ENCODE assay signal across 8 cellular contexts in the genomic region with DNA sequence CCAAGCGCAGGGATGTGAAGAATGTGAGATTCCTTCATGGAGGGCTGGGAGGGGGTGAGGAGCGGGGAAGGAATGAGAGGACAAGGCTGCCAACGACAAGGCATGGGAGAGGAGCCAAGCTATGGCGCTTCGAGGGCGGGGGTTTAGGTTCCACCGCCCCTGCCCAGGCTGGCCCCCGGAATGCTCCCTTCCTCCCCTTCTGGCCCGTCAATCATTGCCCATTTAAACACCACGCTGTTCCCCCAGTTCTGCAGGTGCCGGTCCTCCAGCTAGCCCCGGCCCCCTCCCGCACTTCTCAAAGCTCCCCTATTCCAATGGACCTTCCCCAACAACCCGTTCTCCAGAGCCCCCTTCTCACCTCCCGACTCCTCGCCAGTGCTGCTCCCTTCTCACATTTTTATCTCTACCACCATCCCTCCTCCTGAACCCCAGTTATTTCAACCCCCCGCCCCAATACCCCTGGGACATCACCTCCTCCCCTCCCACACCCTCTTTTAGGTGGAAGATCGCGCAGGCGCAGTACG. TPM values are rescaled to one million over a fixed set of nuclear protein-coding genes. Genes with fewer than 3 reads are reported as not detected.
DNase-seq lines count a peak whose midpoint lies in the region; ATAC-seq and TF ChIP-seq lines count a peak whose summit lies in the region.

No MANE protein-coding gene starts in this region.

- peaks cover 39 to 52% (median 42%) of the 10 kb centered on the region in 4 donors for H3K4me1 ChIP-seq in upper lobe of left lung

- H3K4me1 Mint-ChIP-seq in endothelial cell (ENCODE audit: unreplicated experiment), result peaks cover 39% of the 10 kb centered on the region

- peaks cover 8% of the 10 kb centered on the region for H3K36me3 Mint-ChIP-seq in endothelial cell (ENCODE audit: low read depth, unreplicated experiment)

- TF ChIP-seq POLR2A in upper lobe of left lung (IDR thresholded peaks at IDR 0.05), result no peak

- 1 to 2% methylated on average over 21 of the region's 21 CpGs for WGBS in upper lobe of left lung, 2 donors

- H3K4me3 Mint-ChIP-seq in endothelial cell (ENCODE audit: unreplicated experiment), result peak overlapping the region; percentile 99

- peak; percentile 32 for ATAC-seq in HG03045 (IDR thresholded peaks at IDR 0.05; ENCODE audit: unreplicated experiment)
- ATAC-seq in upper lobe of left lung (ENCODE audit: low FRiP score in 2 of 2), result peak; percentile 57 to 59

- no peaks in the 10 kb centered on the region for H3K27me3 ChIP-seq in upper lobe of left lung

- H3K36me3 ChIP-seq in upper lobe of left lung, result peaks cover 0 to 12% (median 3%) of the 10 kb centered on the region in 4 donors

- no peak for TF ChIP-seq EP300 in upper lobe of left lung (IDR thresholded peaks at IDR 0.05)

- DNase-seq in AG04449 (ENCODE audit: low read depth, low spot score), result peak; percentile 57
- DNase-seq in GM12865 (ENCODE audit: low read depth), result no peak
- peak; percentile 36 for DNase-seq in SK-N-DZ (ENCODE audit: low spot score)
- DNase-seq in endothelial cell (ENCODE audit: low spot score), result peak; percentile 33
- DNase-seq in midbrain (lab: John Stamatoyannopoulos, UW), result peak; percentile 28
- peak; percentile 40 to 78 for DNase-seq in upper lobe of left lung
- DNase-seq in GM10266 (ENCODE audit: extremely low spot score), result no peak

- CTCF ChIA-PET in AG04449 (lab: Yijun Ruan, JAX), result interaction anchor here (1.1 to 4.4 kb wide), 23 partner anchors 9 to 483 kb away, joined by 3 to 145 read pairs (median 13); a partner anchor contains a TSS

- peak overlapping the region; percentile 85 for H3K4me3 ChIP-seq in AG04449 (ENCODE audit: low read depth, low read length)
- peak overlapping the region; percentile 77 for H3K4me3 ChIP-seq in GM12865 (ENCODE audit: low read depth, low read length)
- peak overlapping the region; percentile 79 to 96 (median 84) for H3K4me3 ChIP-seq in upper lobe of left lung

- TF ChIP-seq CTCF in AG04449 (IDR thresholded peaks at IDR 0.05; ENCODE audit: insufficient read depth, low read length, missing control alignments) (no peak), GM12865 (IDR thresholded peaks at IDR 0.05; ENCODE audit: insufficient read depth, low read depth, low read length, missing control alignments) (no peak), endothelial cell (IDR thresholded peaks at IDR 0.05; ENCODE audit: unreplicated experiment) (no peak), upper lobe of left lung (IDR thresholded peaks at IDR 0.05) (no peak), GM10266 (IDR thresholded peaks at IDR 0.05; ENCODE audit: control insufficient read depth, insufficient read depth, low read depth, missing control alignments) (no peak)

- POLR2A ChIA-PET in AG04449 (lab: Yijun Ruan, JAX), result interaction anchor here (0.6 to 3.2 kb wide), 25 partner anchors 7 to 176 kb away, joined by 3 to 49 read pairs (median 6); a partner anchor contains a TSS

- no peaks in the 10 kb centered on the region for H3K9me3 ChIP-seq in upper lobe of left lung

- H3K27ac Mint-ChIP-seq in endothelial cell (ENCODE audit: unreplicated experiment), result peak overlapping the region; percentile 97

- H3K9me3 Mint-ChIP-seq in endothelial cell (ENCODE audit: unreplicated experiment), result no peaks in the 10 kb centered on the region

- peak overlapping the region; percentile 96 to 100 (median 96) for H3K27ac ChIP-seq in upper lobe of left lung

- peaks cover 10% of the 10 kb centered on the region for H3K27me3 Mint-ChIP-seq in endothelial cell (ENCODE audit: unreplicated experiment)

RNA-seq across cellular contexts. Expression of a gene that starts 0.4 kb away (rescaled TPM):
- 45.4 and 48.1 TPM in 2 replicates for polyA plus RNA-seq in SK-N-DZ (2014; cell fraction: cytosol; rRNA removed)
- polyA plus RNA-seq in SK-N-DZ (2014; cell fraction: nucleus; rRNA removed), result 25.7 and 25.9 TPM in 2 replicates
- 55.5 TPM for total RNA-seq in endothelial cell (ENCODE audit: unreplicated experiment)
- total RNA-seq in upper lobe of left lung, result 10 to 100 TPM; 38.8 to 94.3 (median 62.1) TPM

RNA-seq across cellular contexts. Expression of a gene that starts 2.8 kb away (rescaled TPM):
- polyA plus RNA-seq in SK-N-DZ (2014; cell fraction: cytosol; rRNA removed), result 143 and 150 TPM in 2 replicates
- 36.9 and 39.5 TPM in 2 replicates for polyA plus RNA-seq in SK-N-DZ (2014; cell fraction: nucleus; rRNA removed)
- total RNA-seq in endothelial cell (ENCODE audit: unreplicated experiment) (19.8 TPM), upper lobe of left lung (10 to 100 TPM in 4 of 6 donors, 1 to 10 TPM in 2; 4.2 to 23.1 (median 17.6) TPM)

RNA-seq across cellular contexts. Expression of a gene that starts 8.6 kb away (rescaled TPM):
- polyA plus RNA-seq in SK-N-DZ (2014; cell fraction: cytosol; rRNA removed), result 0.45 and 1.0 TPM in 2 replicates
- 3.8 and 11.3 TPM in 2 replicates for polyA plus RNA-seq in SK-N-DZ (2014; cell fraction: nucleus; rRNA removed)
- total RNA-seq in endothelial cell (ENCODE audit: unreplicated experiment) (not detected), upper lobe of left lung (1 to 10 TPM in 2 of 6 donors, under 1 TPM in 1, not detected in 3; 0.37 to 1.2 (median 1.1) TPM)

RNA-seq across cellular contexts. Expression of a gene that starts 32.0 kb away (rescaled TPM):
- polyA plus RNA-seq in SK-N-DZ (2014; cell fraction: cytosol; rRNA removed), result 37.5 and 42.6 TPM in 2 replicates
- polyA plus RNA-seq in SK-N-DZ (2014; cell fraction: nucleus; rRNA removed), result 113 and 170 TPM in 2 replicates
- total RNA-seq in endothelial cell (ENCODE audit: unreplicated experiment) (105 TPM), upper lobe of left lung (100 to 1,000 TPM in 2 of 6 donors, 10 to 100 TPM in 4; 71.4 to 258 (median 93.9) TPM)

RNA-seq across cellular contexts. Expression of a gene that starts 36.9 kb away (rescaled TPM):
- 8.1 and 13.8 TPM in 2 replicates for polyA plus RNA-seq in SK-N-DZ (2014; cell fraction: cytosol; rRNA removed)
- polyA plus RNA-seq in SK-N-DZ (2014; cell fraction: nucleus; rRNA removed), result 17.8 and 30.9 TPM in 2 replicates
- total RNA-seq in endothelial cell (ENCODE audit: unreplicated experiment), result 48.5 TPM
- 10 to 100 TPM; 17.6 to 48.2 (median 28.8) TPM for total RNA-seq in upper lobe of left lung

Comparison
In these comparisons a context has a peak if more than half of its experiments do, and no peak if none do; other contexts are left out.
1. DNase-seq: peak in AG04449 (single experiment), SK-N-DZ (single experiment), endothelial cell (single experiment), midbrain (single experiment) and upper lobe of left lung (2 of 2); none in GM12865 (single experiment) and GM10266 (single experiment).
2. Peak in every context shown above with its lines, with median percentiles within 50 percentile points of each other: H3K4me3 ChIP-seq.